In the genomic region with DNA sequence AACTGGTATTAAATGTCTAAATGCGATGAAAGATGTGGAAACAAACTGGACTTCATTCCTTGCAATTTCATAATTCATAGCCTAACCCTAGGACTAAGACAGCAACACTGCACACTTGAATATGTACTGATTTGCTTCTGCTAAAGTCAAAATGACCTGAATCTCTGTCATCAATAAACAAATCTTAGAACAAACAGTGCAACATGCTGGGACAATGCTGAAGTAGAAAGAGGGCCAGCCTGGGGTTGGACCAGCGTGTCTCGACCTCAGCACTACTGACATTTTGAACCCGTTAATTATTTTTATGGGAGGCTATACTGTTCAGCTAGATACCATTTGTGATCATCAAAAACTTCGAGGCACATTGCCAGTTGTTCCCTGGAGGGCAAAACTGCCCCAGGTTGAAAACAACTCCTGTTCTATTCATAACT, we compare ENCODE assay signal across 12 cellular contexts. TPM values are rescaled to one million over a fixed set of nuclear protein-coding genes. Genes with fewer than 3 reads are reported as not detected.
DNase-seq lines count a peak whose midpoint lies in the region; ATAC-seq and TF ChIP-seq lines count a peak whose summit lies in the region.
"Had no signal": no experiment of that assay in that cellular context is flagged by ENCODE, and none has a peak within 500 bp of the region (broad histone marks: within the 10 kb centered on the region; RNA-seq: fewer than 3 reads in every experiment).

No MANE protein-coding gene starts in this region.

- intact Hi-C loops in heart left ventricle (cut with DNase I) (loop anchor here in 5 of 10 donors (5.0 kb wide), 2 partner anchors 43 to 47 kb away; a partner anchor contains a TSS), cardiac septum (cut with DNase I) (no loop called here), esophagus squamous epithelium (cut with DNase I) (loop anchor here (5.0 kb wide), 1 partner anchor 47 kb away; a partner anchor contains a TSS), vagina (cut with DNase I) (loop anchor here (1.0 kb wide), 1 partner anchor 46 kb away; no protein-coding TSS in a partner anchor)

- H3K9me3 ChIP-seq in heart left ventricle: no peaks in the 10 kb centered on the region
- H3K9me3 ChIP-seq in esophagus squamous epithelium: no peaks in the 10 kb centered on the region
- H3K9me3 ChIP-seq in osteoblast (ENCODE audit: low read depth, low read length): no peaks in the 10 kb centered on the region
- H3K9me3 ChIP-seq in vagina: no peaks in the 10 kb centered on the region

- H2AFZ ChIP-seq in osteoblast (ENCODE audit: low read length): no peak overlapping the region

- peaks cover 0 to 11% (median 4%) of the 10 kb centered on the region in 9 donors for H3K36me3 ChIP-seq in heart left ventricle
- peaks cover 0 to 13% (median 0%) of the 10 kb centered on the region in 3 donors for H3K36me3 ChIP-seq in esophagus squamous epithelium
- H3K36me3 ChIP-seq in osteoblast (ENCODE audit: insufficient read depth, low read length): peaks cover 51% of the 10 kb centered on the region
- H3K36me3 ChIP-seq in vagina: no peaks in the 10 kb centered on the region

- peak overlapping the region in 11 of 12 donors; percentile 24 to 99 (median 98) for H3K27ac ChIP-seq in heart left ventricle
- peak overlapping the region; percentile 93 to 99 (median 98) for H3K27ac ChIP-seq in esophagus squamous epithelium
- peak overlapping the region; percentile 100 for H3K27ac ChIP-seq in osteoblast (ENCODE audit: low read depth, low read length)
- peak overlapping the region; percentile 99 for H3K27ac ChIP-seq in vagina

- no peaks in the 10 kb centered on the region for H3K9me3 Mint-ChIP-seq in stimulated activated naive B cell treated with anti-CD40 and anti-IgM and Interleukin-4, amounts not matched to agents 10 μg/mL and 1 μg/mL and 100 μg/mL, for 72 hours
- H3K9me3 Mint-ChIP-seq: activated naive CD8-positive, alpha-beta T cell treated with anti-CD3 and anti-CD28 coated beads, Interleukin-2, amount 50 U/mL, for 24 hours had no signal

- ATAC-seq in heart left ventricle: no peak
- no peak for ATAC-seq in stimulated activated naive B cell treated with anti-CD40 and anti-IgM and Interleukin-4, amounts not matched to agents 10 μg/mL and 1 μg/mL and 100 μg/mL, for 72 hours (replicated peaks)
- ATAC-seq in GM21825 (IDR thresholded peaks at IDR 0.05; ENCODE audit: unreplicated experiment): no peak
- ATAC-seq: activated CD8-positive, alpha-beta memory T cell treated with anti-CD3 and anti-CD28 coated beads, Interleukin-2, amount 10 ng/mL, durations not matched to agents 7 days and 5 days; activated naive CD8-positive, alpha-beta T cell treated with anti-CD3 and anti-CD28 coated beads, Interleukin-2, amount 50 U/mL, for 24 hours had no signal

- H4K20me1 ChIP-seq in osteoblast (ENCODE audit: insufficient read depth, low read length): no peaks in the 10 kb centered on the region

- TF ChIP-seq CTCF in heart left ventricle (IDR thresholded peaks at IDR 0.05) (no peak), esophagus squamous epithelium (IDR thresholded peaks at IDR 0.05) (no peak), osteoblast (IDR thresholded peaks at IDR 0.05; ENCODE audit: extremely low read depth, low read depth, low read length) (no peak), vagina (IDR thresholded peaks at IDR 0.05) (no peak)

- peaks cover 76% of the 10 kb centered on the region for H3K79me2 ChIP-seq in osteoblast (ENCODE audit: insufficient read depth, low read length)

- DNase-seq in heart left ventricle (no peak), cardiac septum (ENCODE audit: low spot score) (no peak), esophagus squamous epithelium (lab: John Stamatoyannopoulos, UW) (no peak), osteoblast (ENCODE audit: insufficient read length, low spot score, missing footprints) (no peak), vagina (ENCODE audit: extremely low spot score in 2 of 2) (no peak), Ammon's horn (ENCODE audit: low spot score) (no peak)
- DNase-seq in stimulated activated naive B cell treated with anti-CD40 and anti-IgM and Interleukin-4, amounts not matched to agents 10 μg/mL and 1 μg/mL and 100 μg/mL, for 72 hours: no peak
- DNase-seq: activated CD8-positive, alpha-beta memory T cell treated with anti-CD3 and anti-CD28 coated beads, Interleukin-2, amount 10 ng/mL, durations not matched to agents 7 days and 5 days; activated naive CD8-positive, alpha-beta T cell treated with anti-CD3 and anti-CD28 coated beads, Interleukin-2, amount 50 U/mL, for 24 hours; midbrain; NCI-H1694 treated with DMSO at 0.1 percent for 48 hours had no signal

- H3K4me1 Mint-ChIP-seq in stimulated activated naive B cell treated with anti-CD40 and anti-IgM and Interleukin-4, amounts not matched to agents 10 μg/mL and 1 μg/mL and 100 μg/mL, for 72 hours: peaks cover 0 to 8% of the 10 kb centered on the region in 2 donors
- H3K4me1 Mint-ChIP-seq: activated CD8-positive, alpha-beta memory T cell treated with anti-CD3 and anti-CD28 coated beads, Interleukin-2, amount 10 ng/mL, durations not matched to agents 7 days and 5 days; activated naive CD8-positive, alpha-beta T cell treated with anti-CD3 and anti-CD28 coated beads, Interleukin-2, amount 50 U/mL, for 24 hours had no signal

- 85 to 92% (median 90%) methylated on average over 5 of the region's 5 CpGs for WGBS in heart left ventricle, 4 donors
- 34 to 50% methylated on average over 5 of the region's 5 CpGs for WGBS in esophagus squamous epithelium, 2 donors

- TF ChIP-seq POLR2A in heart left ventricle (IDR thresholded peaks at IDR 0.05): no peak
- TF ChIP-seq POLR2A in esophagus squamous epithelium (IDR thresholded peaks at IDR 0.05): no peak
- no peak for TF ChIP-seq POLR2A in vagina (IDR thresholded peaks at IDR 0.05)

- H3K27me3 ChIP-seq in heart left ventricle (no peaks in the 10 kb centered on the region), esophagus squamous epithelium (no peaks in the 10 kb centered on the region), osteoblast (ENCODE audit: insufficient read depth, low read length) (no peaks in the 10 kb centered on the region), vagina (no peaks in the 10 kb centered on the region)

- no peak overlapping the region for H3K4me2 ChIP-seq in osteoblast (ENCODE audit: insufficient read depth, low read length)

- no peaks in the 10 kb centered on the region for H3K27me3 Mint-ChIP-seq in stimulated activated naive B cell treated with anti-CD40 and anti-IgM and Interleukin-4, amounts not matched to agents 10 μg/mL and 1 μg/mL and 100 μg/mL, for 72 hours
- H3K27me3 Mint-ChIP-seq: activated CD8-positive, alpha-beta memory T cell treated with anti-CD3 and anti-CD28 coated beads, Interleukin-2, amount 10 ng/mL, durations not matched to agents 7 days and 5 days; activated naive CD8-positive, alpha-beta T cell treated with anti-CD3 and anti-CD28 coated beads, Interleukin-2, amount 50 U/mL, for 24 hours had no signal

- peaks cover 0 to 84% (median 45%) of the 10 kb centered on the region in 12 donors for H3K4me1 ChIP-seq in heart left ventricle
- H3K4me1 ChIP-seq in esophagus squamous epithelium: peaks cover 34 to 84% (median 58%) of the 10 kb centered on the region in 3 donors
- H3K4me1 ChIP-seq in osteoblast (ENCODE audit: insufficient read depth, low read length): peaks cover 55% of the 10 kb centered on the region
- peaks cover 82% of the 10 kb centered on the region for H3K4me1 ChIP-seq in vagina

- no peak overlapping the region for H3K4me3 Mint-ChIP-seq in stimulated activated naive B cell treated with anti-CD40 and anti-IgM and Interleukin-4, amounts not matched to agents 10 μg/mL and 1 μg/mL and 100 μg/mL, for 72 hours
- H3K4me3 Mint-ChIP-seq: activated CD8-positive, alpha-beta memory T cell treated with anti-CD3 and anti-CD28 coated beads, Interleukin-2, amount 10 ng/mL, durations not matched to agents 7 days and 5 days; activated naive CD8-positive, alpha-beta T cell treated with anti-CD3 and anti-CD28 coated beads, Interleukin-2, amount 50 U/mL, for 24 hours had no signal

- H3K27ac Mint-ChIP-seq in stimulated activated naive B cell treated with anti-CD40 and anti-IgM and Interleukin-4, amounts not matched to agents 10 μg/mL and 1 μg/mL and 100 μg/mL, for 72 hours: no peak overlapping the region
- H3K27ac Mint-ChIP-seq: activated CD8-positive, alpha-beta memory T cell treated with anti-CD3 and anti-CD28 coated beads, Interleukin-2, amount 10 ng/mL, durations not matched to agents 7 days and 5 days; activated naive CD8-positive, alpha-beta T cell treated with anti-CD3 and anti-CD28 coated beads, Interleukin-2, amount 50 U/mL, for 24 hours had no signal

- H3K36me3 Mint-ChIP-seq in stimulated activated naive B cell treated with anti-CD40 and anti-IgM and Interleukin-4, amounts not matched to agents 10 μg/mL and 1 μg/mL and 100 μg/mL, for 72 hours: peaks cover 0 to 2% of the 10 kb centered on the region in 2 donors

- H3K4me3 ChIP-seq in heart left ventricle (no peak overlapping the region), esophagus squamous epithelium (no peak overlapping the region), osteoblast (ENCODE audit: insufficient read depth, low read length) (no peak overlapping the region), vagina (no peak overlapping the region)

RNA-seq across cellular contexts. Expression of a gene that starts 47.1 kb away (rescaled TPM):
- 10 to 100 TPM; 16.0 to 64.5 (median 37.2) TPM for total RNA-seq in heart left ventricle
- polyA plus RNA-seq in heart left ventricle: 10 to 100 TPM; 13.2 to 14.7 TPM
- total RNA-seq in cardiac septum: 82.5 TPM
- 100 to 1,000 TPM in 2 of 4 donors, 10 to 100 TPM in 2; 61.1 to 123 (median 99.6) TPM for total RNA-seq in esophagus squamous epithelium
- total RNA-seq in osteoblast: 352 and 379 TPM in 2 replicates
- 107 TPM for total RNA-seq in vagina
